In genomic region chr15:96578393-96578792, GRCh38 we compare ENCODE assay signal across 23 cellular contexts.
"Had no signal": no experiment of that assay in that cellular context is flagged by ENCODE, and none has a peak within 500 bp of the region (broad histone marks: within the 10 kb centered on the region; RNA-seq: fewer than 3 reads in every experiment).

No MANE protein-coding gene starts in this region.

- H3K9me3 Mint-ChIP-seq: nephron; stimulated activated effector memory CD8-positive, alpha-beta T cell treated with anti-CD3 and anti-CD28 coated beads, Interleukin-12 subunit alpha, Interleukin-12 subunit beta, amount 100 ng/mL, for 72 hours; stimulated activated naive CD8-positive, alpha-beta T cell treated with anti-CD3 and anti-CD28 coated beads, Interleukin-15, Interleukin-2, amounts not matched to agents 100 ng/mL and 50 ng/mL, for 24 hours; type B pancreatic cell had no signal

- DNase-seq: islet precursor cell; left cardiac atrium; left lung; lower lobe of right lung; mammary epithelial cell; mesenchymal stem cell; naive thymus-derived CD8-positive, alpha-beta T cell; ovary; retina; right cardiac atrium; sigmoid colon; small intestine; spleen; stimulated activated CD4-positive, alpha-beta T cell treated with anti-CD3 and anti-CD28 coated beads, Interleukin-4, amount 100 ng/mL, for 24 hours; stimulated activated naive CD4-positive, alpha-beta T cell; uterus had no signal

- ATAC-seq: left cardiac atrium; left lung; lower lobe of right lung; naive thymus-derived CD8-positive, alpha-beta T cell; right cardiac atrium; stimulated activated effector memory CD8-positive, alpha-beta T cell treated with anti-CD3 and anti-CD28 coated beads, Interleukin-12 subunit alpha, Interleukin-12 subunit beta, amount 100 ng/mL, for 72 hours had no signal

- H3K4me3 Mint-ChIP-seq: naive thymus-derived CD8-positive, alpha-beta T cell; nephron; stimulated activated effector memory CD8-positive, alpha-beta T cell treated with anti-CD3 and anti-CD28 coated beads, Interleukin-12 subunit alpha, Interleukin-12 subunit beta, amount 100 ng/mL, for 72 hours; stimulated activated naive CD8-positive, alpha-beta T cell treated with anti-CD3 and anti-CD28 coated beads, Interleukin-15, Interleukin-2, amounts not matched to agents 100 ng/mL and 50 ng/mL, for 24 hours; type B pancreatic cell had no signal

- H3K9me3 ChIP-seq: lower lobe of right lung, ovary, sigmoid colon, spleen, tibial nerve, uterus had no signal

- H3K4me1 ChIP-seq: left lung, lower lobe of right lung, sigmoid colon, spleen, tibial nerve, uterus had no signal

- H3K36me3 ChIP-seq: left lung, lower lobe of right lung, ovary, sigmoid colon, spleen, tibial nerve, uterus had no signal

- H3K4me3 ChIP-seq: hepatocyte, left lung, lower lobe of right lung, ovary, sigmoid colon, spleen, tibial nerve, uterus had no signal

- H3K27me3 ChIP-seq: hepatocyte, left lung, ovary, sigmoid colon, spleen, tibial nerve, uterus had no signal

- H3K27ac ChIP-seq: hepatocyte, left lung, lower lobe of right lung, ovary, sigmoid colon, spleen, tibial nerve, uterus had no signal

- H3K27me3 Mint-ChIP-seq: stimulated activated naive CD8-positive, alpha-beta T cell treated with anti-CD3 and anti-CD28 coated beads, Interleukin-15, Interleukin-2, amounts not matched to agents 100 ng/mL and 50 ng/mL, for 24 hours had no signal

- H3K27ac Mint-ChIP-seq: naive thymus-derived CD8-positive, alpha-beta T cell; nephron; progenitor cell of endocrine pancreas; stimulated activated effector memory CD8-positive, alpha-beta T cell treated with anti-CD3 and anti-CD28 coated beads, Interleukin-12 subunit alpha, Interleukin-12 subunit beta, amount 100 ng/mL, for 72 hours; stimulated activated naive CD8-positive, alpha-beta T cell treated with anti-CD3 and anti-CD28 coated beads, Interleukin-15, Interleukin-2, amounts not matched to agents 100 ng/mL and 50 ng/mL, for 24 hours; type B pancreatic cell had no signal

- H3K4me1 Mint-ChIP-seq: naive thymus-derived CD8-positive, alpha-beta T cell; nephron; stimulated activated effector memory CD8-positive, alpha-beta T cell treated with anti-CD3 and anti-CD28 coated beads, Interleukin-12 subunit alpha, Interleukin-12 subunit beta, amount 100 ng/mL, for 72 hours had no signal

- H3K36me3 Mint-ChIP-seq: stimulated activated effector memory CD8-positive, alpha-beta T cell treated with anti-CD3 and anti-CD28 coated beads, Interleukin-12 subunit alpha, Interleukin-12 subunit beta, amount 100 ng/mL, for 72 hours; type B pancreatic cell had no signal
